24 cellular contexts compared by ENCODE assay signal in the genomic region with DNA sequence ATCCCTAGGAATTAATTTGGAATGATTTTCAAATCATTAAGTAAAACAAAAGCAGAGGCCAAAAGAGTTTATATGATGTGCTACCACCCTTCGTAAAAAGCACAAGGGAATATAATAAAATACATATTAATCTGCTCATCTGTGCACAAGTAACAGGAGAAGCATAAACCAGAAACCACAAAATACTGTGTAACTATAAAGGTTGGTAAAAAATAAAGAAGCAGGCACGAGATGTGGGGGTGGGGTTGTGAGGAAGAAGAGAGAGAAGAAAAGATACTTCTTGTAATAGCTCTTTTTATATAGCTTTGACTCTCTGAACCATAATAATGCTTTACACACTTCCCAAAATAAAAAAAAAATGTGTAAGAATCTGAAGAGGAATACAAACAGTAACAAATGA.
"Had no signal": no experiment of that assay in that cellular context is flagged by ENCODE, and none has a peak within 500 bp of the region (broad histone marks: within the 10 kb centered on the region; RNA-seq: fewer than 3 reads in every experiment).

No MANE protein-coding gene starts in this region.

- H3K27me3 ChIP-seq: SJCRH30 had no signal

- DNase-seq: activated B cell treated with CpG ODN at 0.5 μM for 24 hours; activated CD4-positive, alpha-beta memory T cell treated with anti-CD3 and anti-CD28 coated beads for 36 hours; activated CD4-positive, alpha-beta T cell treated with anti-CD3 and anti-CD28 coated beads for 1 hour; activated CD4-positive, alpha-beta T cell treated with anti-CD3 and anti-CD28 coated beads, Interleukin-2, amount 10 ng/mL, durations not matched to agents 24 days and 14 days; activated CD8-positive, alpha-beta memory T cell treated with anti-CD3 and anti-CD28 coated beads for 24 hours; activated gamma-delta T cell; activated naive CD4-positive, alpha-beta T cell treated with anti-CD3 and anti-CD28 coated beads for 36 hours; activated T-cell treated with anti-CD3 and anti-CD28 coated beads, Interleukin-2, amount 50 U/mL, for 48 hours; amygdala; Karpas-422; NCI-H1105 treated with DMSO at 0.1 percent for 48 hours; NCI-H1436 treated with DMSO at 0.1 percent for 48 hours; NCI-H187; NCI-H2081; NCI-H510A treated with DMSO at 0.1 percent for 48 hours; NCI-H69; NK-92 treated with Interleukin-12 subunit alpha and Interleukin-12 subunit beta, amount 100 ng/mL, for 24 hours; RPMI8226; SJCRH30; SK-N-SH; T-helper 9 cell had no signal

- H3K36me3 ChIP-seq: SJCRH30 had no signal

- H3K4me2 ChIP-seq: SK-N-SH had no signal

- H3K27ac ChIP-seq: SJCRH30 had no signal

- H3K9me2 ChIP-seq: SK-N-SH had no signal

- ATAC-seq: activated T-helper 17 cell treated with anti-CD3 and anti-CD28 coated beads, Interleukin-2, amount 50 U/mL, for 72 hours; Panc1; Right ventricle myocardium inferior had no signal

- H3K4me1 ChIP-seq: SJCRH30 had no signal

- H3K9me3 ChIP-seq: SJCRH30, SK-N-SH had no signal

- H3K4me3 ChIP-seq: SJCRH30 had no signal

- H3K9ac ChIP-seq: SK-N-SH had no signal
